ENCODE assay signal across 9 cellular contexts in the genomic region with DNA sequence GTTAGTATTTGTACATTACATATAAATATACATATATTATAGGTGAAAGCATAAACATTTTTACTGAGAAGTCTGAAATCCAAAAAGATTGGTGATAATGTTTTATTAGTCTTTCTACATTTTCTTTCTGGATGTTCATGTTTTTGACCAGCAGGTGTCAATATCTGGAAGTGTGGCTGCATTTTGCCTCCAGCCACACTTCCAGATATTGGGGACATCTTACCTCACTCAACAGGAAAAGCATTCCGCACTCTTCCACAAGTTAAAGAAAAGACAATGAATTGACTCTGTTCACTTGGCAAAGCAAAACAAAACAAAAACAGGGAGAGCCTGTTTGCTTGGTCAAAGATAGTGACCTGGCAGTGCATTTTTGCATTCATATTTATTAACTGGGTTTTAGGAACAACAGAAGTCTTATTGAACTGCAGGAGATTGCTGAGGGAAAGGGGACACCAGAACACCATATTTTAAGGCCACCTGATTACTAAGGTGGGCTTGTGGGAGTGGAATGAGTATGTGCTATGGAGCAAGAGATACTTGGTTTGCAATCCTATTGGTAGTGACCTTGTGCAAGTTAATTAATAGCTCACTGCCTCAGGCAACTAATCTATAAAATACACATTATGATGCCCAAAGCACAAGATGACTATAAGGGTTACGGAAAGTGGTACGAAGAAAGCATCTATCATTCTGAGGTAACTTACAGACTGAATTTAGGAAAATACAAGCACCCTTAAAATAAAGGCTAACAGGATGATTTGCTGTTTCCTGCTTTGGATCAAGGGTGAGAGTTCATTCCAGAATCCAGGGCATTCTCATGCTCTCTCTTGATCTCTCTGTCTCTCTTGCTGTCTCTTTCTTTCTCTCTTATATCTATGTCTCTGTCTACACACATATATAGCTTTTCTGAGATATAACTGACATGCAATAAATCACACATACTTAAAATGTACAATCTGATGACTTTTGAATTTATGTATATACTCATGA.
A peak's percentile ranks its signal among the peaks of the same experiment; 100 is the strongest.
DNase-seq lines count a peak whose midpoint lies in the region; ATAC-seq and TF ChIP-seq lines count a peak whose summit lies in the region.
"Had no signal": no experiment of that assay in that cellular context is flagged by ENCODE, and none has a peak within 500 bp of the region (broad histone marks: within the 10 kb centered on the region; RNA-seq: fewer than 3 reads in every experiment).

No MANE protein-coding gene starts in this region.

- intact Hi-C loops in ascending aorta (cut with DNase I) = no loop called here
- intact Hi-C loops in activated T-helper 2 cell treated with anti-CD3 and anti-CD28 coated beads, Interferon-gamma antibody, Interleukin-2, Interleukin-4, amounts not matched to agents 10 μg/mL and 5 μg/mL and 100 μg/mL, durations not matched to agents 14 hours and 24 hours and 36 hours (cut with micrococcal nuclease) = no loop called here

- no peak overlapping the region for H3K4me3 Mint-ChIP-seq in activated T-helper 2 cell treated with anti-CD3 and anti-CD28 coated beads, Interferon-gamma antibody, Interleukin-2, Interleukin-4, amounts not matched to agents 10 μg/mL and 5 μg/mL and 100 μg/mL, durations not matched to agents 14 hours and 24 hours and 36 hours (ENCODE audit: low read depth)

- no peaks in the 10 kb centered on the region for H3K4me1 Mint-ChIP-seq in activated T-helper 2 cell treated with anti-CD3 and anti-CD28 coated beads, Interferon-gamma antibody, Interleukin-2, Interleukin-4, amounts not matched to agents 10 μg/mL and 5 μg/mL and 100 μg/mL, durations not matched to agents 14 hours and 24 hours and 36 hours (ENCODE audit: low read depth)

- H3K36me3 ChIP-seq in ascending aorta = no peaks in the 10 kb centered on the region
- H3K36me3 ChIP-seq: uterus had no signal

- CTCF ChIA-PET in AG04450 (lab: Charles Lee) = interaction anchor here (0.9 kb wide), 1 partner anchor 823 kb away, joined by 3 read pairs; no protein-coding TSS in a partner anchor

- H3K4me1 ChIP-seq in ascending aorta = no peaks in the 10 kb centered on the region
- H3K4me1 ChIP-seq: uterus had no signal

- peaks cover 10% of the 10 kb centered on the region for H3K27me3 Mint-ChIP-seq in activated T-helper 2 cell treated with anti-CD3 and anti-CD28 coated beads, Interferon-gamma antibody, Interleukin-2, Interleukin-4, amounts not matched to agents 10 μg/mL and 5 μg/mL and 100 μg/mL, durations not matched to agents 14 hours and 24 hours and 36 hours (ENCODE audit: low read depth)

- no peaks in the 10 kb centered on the region for H3K36me3 Mint-ChIP-seq in activated T-helper 2 cell treated with anti-CD3 and anti-CD28 coated beads, Interferon-gamma antibody, Interleukin-2, Interleukin-4, amounts not matched to agents 10 μg/mL and 5 μg/mL and 100 μg/mL, durations not matched to agents 14 hours and 24 hours and 36 hours (ENCODE audit: low read depth)

- no peaks in the 10 kb centered on the region for H3K27me3 ChIP-seq in AG04450 (ENCODE audit: control insufficient read depth, insufficient read depth, low read length)
- no peaks in the 10 kb centered on the region for H3K27me3 ChIP-seq in ascending aorta
- H3K27me3 ChIP-seq: uterus had no signal

- DNase-seq in AG04450 (ENCODE audit: low read depth, low spot score) = no peak
- peak; percentile 21 for DNase-seq in H4 (ENCODE audit: low spot score)
- DNase-seq in ascending aorta (ENCODE audit: low spot score in 2 of 2) = no peak
- DNase-seq in iris pigment epithelial cell (ENCODE audit: low read depth) = peak; percentile 8
- DNase-seq in activated T-helper 2 cell treated with anti-CD3 and anti-CD28 coated beads, Interferon-gamma antibody, Interleukin-2, Interleukin-4, amounts not matched to agents 10 μg/mL and 5 μg/mL and 100 μg/mL, durations not matched to agents 14 hours and 24 hours and 36 hours (ENCODE audit: low spot score) = no peak
- DNase-seq: uterus had no signal

- H3K27ac ChIP-seq in AG04450 (ENCODE audit: low read depth, low read length) = no peak overlapping the region
- H3K27ac ChIP-seq in ascending aorta = no peak overlapping the region
- H3K27ac ChIP-seq: uterus had no signal

- no peak overlapping the region for H3K27ac Mint-ChIP-seq in activated T-helper 2 cell treated with anti-CD3 and anti-CD28 coated beads, Interferon-gamma antibody, Interleukin-2, Interleukin-4, amounts not matched to agents 10 μg/mL and 5 μg/mL and 100 μg/mL, durations not matched to agents 14 hours and 24 hours and 36 hours

- no peak overlapping the region for H3K4me3 ChIP-seq in AG04450 (ENCODE audit: low read depth, low read length)
- H3K4me3 ChIP-seq in ascending aorta = no peak overlapping the region
- H3K4me3 ChIP-seq: uterus had no signal

- ATAC-seq in HG02973 (IDR thresholded peaks at IDR 0.05; ENCODE audit: unreplicated experiment) = no peak
- ATAC-seq in GM18907 (IDR thresholded peaks at IDR 0.05; ENCODE audit: unreplicated experiment) = no peak
- ATAC-seq in GM18868 (IDR thresholded peaks at IDR 0.05; ENCODE audit: unreplicated experiment) = no peak

- POLR2A ChIA-PET in AG04450 (lab: Yijun Ruan, JAX) = no interaction called here

- TF ChIP-seq CTCF in AG04450 (IDR thresholded peaks at IDR 0.05; ENCODE audit: low read depth, low read length) (peak; percentile 40), ascending aorta (IDR thresholded peaks at IDR 0.05) (peak; percentile 14 to 31 (median 21))

- H3K9me3 ChIP-seq in AG04450 (ENCODE audit: control insufficient read depth, insufficient read depth, low read length) = no peaks in the 10 kb centered on the region
- no peaks in the 10 kb centered on the region for H3K9me3 ChIP-seq in ascending aorta
- H3K9me3 ChIP-seq: uterus had no signal

- H3K9me3 Mint-ChIP-seq in activated T-helper 2 cell treated with anti-CD3 and anti-CD28 coated beads, Interferon-gamma antibody, Interleukin-2, Interleukin-4, amounts not matched to agents 10 μg/mL and 5 μg/mL and 100 μg/mL, durations not matched to agents 14 hours and 24 hours and 36 hours = no peaks in the 10 kb centered on the region

Comparison
In these comparisons a context has a peak if more than half of its experiments do, and no peak if none do; other contexts are left out.
1. DNase-seq: peak in H4 (single experiment) and iris pigment epithelial cell (single experiment); none in AG04450 (single experiment), ascending aorta (0 of 2) and activated T-helper 2 cell treated with anti-CD3 and anti-CD28 coated beads, Interferon-gamma antibody, Interleukin-2, Interleukin-4, amounts not matched to agents 10 μg/mL and 5 μg/mL and 100 μg/mL, durations not matched to agents 14 hours and 24 hours and 36 hours (single experiment).